Comparison of ENCODE assay signal across 19 cellular contexts in the genomic region with DNA sequence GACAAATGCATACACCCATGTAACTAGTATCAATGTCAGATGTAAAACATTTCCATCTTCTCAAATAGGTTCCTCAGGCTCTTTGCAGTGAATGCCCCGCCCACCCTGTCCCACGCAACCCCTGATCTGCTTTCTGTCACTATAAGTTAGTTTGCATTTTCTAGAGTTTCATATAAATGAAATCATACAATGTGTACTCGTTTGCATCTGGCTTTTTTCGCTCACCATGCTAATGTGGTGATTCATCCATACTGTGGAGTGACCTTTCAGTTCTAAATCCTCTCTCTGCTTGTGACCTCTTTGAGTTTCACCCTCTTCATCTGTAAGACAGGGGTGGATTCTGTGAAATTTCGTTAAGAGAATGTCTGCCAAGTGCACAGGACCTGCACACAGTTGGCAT. TPM values are rescaled to one million over a fixed set of nuclear protein-coding genes. Genes with fewer than 3 reads are reported as not detected.
A peak's percentile ranks its signal among the peaks of the same experiment; 100 is the strongest.
DNase-seq lines count a peak whose midpoint lies in the region; ATAC-seq and TF ChIP-seq lines count a peak whose summit lies in the region.
"Had no signal": no experiment of that assay in that cellular context is flagged by ENCODE, and none has a peak within 500 bp of the region (broad histone marks: within the 10 kb centered on the region; RNA-seq: fewer than 3 reads in every experiment).

No MANE protein-coding gene starts in this region.

- no peak overlapping the region for H3K14ac ChIP-seq in IMR-90 (replicated peaks; ENCODE audit: low read depth, low read length)

- no peaks in the 10 kb centered on the region for H3K36me3 Mint-ChIP-seq in activated CD8-positive, alpha-beta T cell treated with anti-CD3 and anti-CD28 coated beads for 36 hours (ENCODE audit: low read depth)
- H3K36me3 Mint-ChIP-seq in activated CD8-positive, alpha-beta T cell treated with anti-CD3 and anti-CD28 coated beads, Interleukin-2, amount 10 ng/mL, durations not matched to agents 7 days and 5 days (ENCODE audit: low read depth), result no peaks in the 10 kb centered on the region

- H4K5ac ChIP-seq in IMR-90 (ENCODE audit: low read depth, low read length), result no peak overlapping the region

- H2BK5ac ChIP-seq in IMR-90 (ENCODE audit: low read depth, low read length, poor library complexity, severe bottlenecking), result no peak overlapping the region

- H3K4me3 ChIP-seq in IMR-90 (ENCODE audit: insufficient read depth, low read depth, low read length) (no peak overlapping the region), brain microvascular endothelial cell (ENCODE audit: low read depth, low read length) (no peak overlapping the region), osteoblast (ENCODE audit: insufficient read depth, low read length) (no peak overlapping the region), right atrium auricular region (no peak overlapping the region)
- H3K4me3 ChIP-seq: colonic mucosa, esophagus muscularis mucosa, uterus had no signal

- no peak overlapping the region for H4K8ac ChIP-seq in IMR-90 (ENCODE audit: low read depth in 2 of 2, low read length in 2 of 2)

- peak; percentile 52 for DNase-seq in activated CD8-positive, alpha-beta T cell treated with anti-CD3 and anti-CD28 coated beads for 36 hours
- DNase-seq in activated CD8-positive, alpha-beta T cell treated with anti-CD3 and anti-CD28 coated beads, Interleukin-2, amount 10 ng/mL, durations not matched to agents 7 days and 5 days, result no peak
- DNase-seq in IMR-90 (peak; percentile 75), brain microvascular endothelial cell (peak; percentile 55), osteoblast (ENCODE audit: insufficient read length, low spot score, missing footprints) (peak; percentile 89), NCI-H2081 treated with DMSO at 0.1 percent for 48 hours (lab: John Stamatoyannopoulos, UW) (no peak), right atrium auricular region (ENCODE audit: low spot score) (no peak)
- DNase-seq: activated CD4-positive, alpha-beta T cell treated with anti-CD3 and anti-CD28 coated beads, Interleukin-2, amount 10 ng/mL, durations not matched to agents 24 days and 14 days; activated naive CD4-positive, alpha-beta T cell; colonic mucosa; H9; NCI-H1048; NCI-H345; uterus had no signal

- H2BK15ac ChIP-seq in IMR-90 (ENCODE audit: low read depth, low read length), result no peak overlapping the region

- no peak overlapping the region for H3K9ac ChIP-seq in IMR-90 (ENCODE audit: low read depth, low read length)
- H3K9ac ChIP-seq: parathyroid adenoma had no signal

- no peak overlapping the region for H2BK20ac ChIP-seq in IMR-90 (ENCODE audit: low read depth, low read length)

- H3K4me3 Mint-ChIP-seq in activated CD8-positive, alpha-beta T cell treated with anti-CD3 and anti-CD28 coated beads for 36 hours, result no peak overlapping the region
- H3K4me3 Mint-ChIP-seq in activated CD8-positive, alpha-beta T cell treated with anti-CD3 and anti-CD28 coated beads, Interleukin-2, amount 10 ng/mL, durations not matched to agents 7 days and 5 days, result no peak overlapping the region
- H3K4me3 Mint-ChIP-seq: activated CD4-positive, alpha-beta T cell treated with anti-CD3 and anti-CD28 coated beads, Interleukin-2, amount 10 ng/mL, durations not matched to agents 24 days and 14 days; H9; T-helper 1 cell treated with Interleukin-12 subunit alpha and Interleukin-12 subunit beta and Interleukin-4 antibody, amounts not matched to agents 30 μg/mL and 1 μg/mL, for 36 hours had no signal

- H2AK5ac ChIP-seq in IMR-90 (ENCODE audit: low read depth, low read length), result no peak overlapping the region

- H3K27ac ChIP-seq in IMR-90 (ENCODE audit: insufficient read depth, low read length) (no peak overlapping the region), brain microvascular endothelial cell (no peak overlapping the region), osteoblast (ENCODE audit: low read depth, low read length) (no peak overlapping the region), right atrium auricular region (no peak overlapping the region)
- H3K27ac ChIP-seq: colonic mucosa, esophagus muscularis mucosa, parathyroid adenoma, uterus had no signal

- no peak overlapping the region for H3K56ac ChIP-seq in IMR-90 (ENCODE audit: extremely low read depth, insufficient read depth, low read length)

- H3K27me3 ChIP-seq in IMR-90 (ENCODE audit: control insufficient read depth, insufficient read depth, low read length), result peaks cover 32% of the 10 kb centered on the region
- H3K27me3 ChIP-seq in brain microvascular endothelial cell (replicated peaks), result peaks cover 10% of the 10 kb centered on the region
- H3K27me3 ChIP-seq in osteoblast (ENCODE audit: insufficient read depth, low read length), result peaks cover 27% of the 10 kb centered on the region
- no peaks in the 10 kb centered on the region for H3K27me3 ChIP-seq in right atrium auricular region
- H3K27me3 ChIP-seq: colonic mucosa, uterus had no signal

- H3K4ac ChIP-seq in IMR-90 (ENCODE audit: low read depth, low read length), result no peak overlapping the region

- H3K36me3 ChIP-seq in IMR-90 (ENCODE audit: control insufficient read depth, insufficient read depth, low read length) (no peaks in the 10 kb centered on the region), brain microvascular endothelial cell (replicated peaks) (no peaks in the 10 kb centered on the region), osteoblast (ENCODE audit: insufficient read depth, low read length) (no peaks in the 10 kb centered on the region), right atrium auricular region (no peaks in the 10 kb centered on the region)
- H3K36me3 ChIP-seq: colonic mucosa, esophagus muscularis mucosa, uterus had no signal

- H3K9me3 Mint-ChIP-seq in activated CD8-positive, alpha-beta T cell treated with anti-CD3 and anti-CD28 coated beads for 36 hours, result no peaks in the 10 kb centered on the region
- no peaks in the 10 kb centered on the region for H3K9me3 Mint-ChIP-seq in activated CD8-positive, alpha-beta T cell treated with anti-CD3 and anti-CD28 coated beads, Interleukin-2, amount 10 ng/mL, durations not matched to agents 7 days and 5 days (ENCODE audit: insufficient read depth)
- H3K9me3 Mint-ChIP-seq: T-helper 1 cell treated with Interleukin-12 subunit alpha and Interleukin-12 subunit beta and Interleukin-4 antibody, amounts not matched to agents 30 μg/mL and 1 μg/mL, for 36 hours had no signal

- no peak overlapping the region for H3K18ac ChIP-seq in IMR-90 (ENCODE audit: low read depth, low read length)

- TF ChIP-seq RAD21 in IMR-90 (IDR thresholded peaks at IDR 0.05; ENCODE audit: low read length), result no peak

- POLR2A ChIA-PET in activated CD8-positive, alpha-beta T cell treated with anti-CD3 and anti-CD28 coated beads for 36 hours (lab: Charles Lee), result no interaction called here
- POLR2A ChIA-PET in activated CD8-positive, alpha-beta T cell treated with anti-CD3 and anti-CD28 coated beads, Interleukin-2, amount 10 ng/mL, durations not matched to agents 7 days and 5 days (lab: Charles Lee), result interaction anchor here (0.7 kb wide), 1 partner anchor 12 kb away, joined by 3 read pairs; no protein-coding TSS in a partner anchor
- POLR2A ChIA-PET in IMR-90 (lab: Charles Lee; ENCODE audit: unreplicated experiment), result no interaction called here

- H4K20me1 ChIP-seq in IMR-90 (ENCODE audit: insufficient read depth, low read length), result no peaks in the 10 kb centered on the region
- H4K20me1 ChIP-seq in osteoblast (ENCODE audit: insufficient read depth, low read length), result peaks cover 2% of the 10 kb centered on the region

- H3K9me1 ChIP-seq in IMR-90 (ENCODE audit: insufficient read depth, low read length), result no peaks in the 10 kb centered on the region

- TF ChIP-seq CTCF in activated CD8-positive, alpha-beta T cell treated with anti-CD3 and anti-CD28 coated beads for 36 hours (IDR thresholded peaks at IDR 0.05), result no peak
- no peak for TF ChIP-seq CTCF in IMR-90 (conservative IDR thresholded peaks at IDR 0.05; ENCODE audit: low read depth, low read length)
- TF ChIP-seq CTCF in brain microvascular endothelial cell (IDR thresholded peaks at IDR 0.05; ENCODE audit: low read depth, low read length, missing control alignments), result no peak
- TF ChIP-seq CTCF in osteoblast (IDR thresholded peaks at IDR 0.05; ENCODE audit: extremely low read depth, low read depth, low read length), result no peak
- TF ChIP-seq CTCF in right atrium auricular region (IDR thresholded peaks at IDR 0.05), result no peak

- no CpG with 5 or more reads among the region's 5 CpGs for WGBS in IMR-90 (ENCODE audit: extremely low coverage in 2 of 2, insufficient read length in 1 of 2), 2 experiments

- H3K4me1 Mint-ChIP-seq in activated CD8-positive, alpha-beta T cell treated with anti-CD3 and anti-CD28 coated beads for 36 hours (ENCODE audit: low read depth), result peaks cover 5% of the 10 kb centered on the region
- H3K4me1 Mint-ChIP-seq in activated CD8-positive, alpha-beta T cell treated with anti-CD3 and anti-CD28 coated beads, Interleukin-2, amount 10 ng/mL, durations not matched to agents 7 days and 5 days (ENCODE audit: low read depth), result peaks cover 4% of the 10 kb centered on the region

- no peak overlapping the region for H4K91ac ChIP-seq in IMR-90 (ENCODE audit: insufficient read depth, low read depth, low read length)

- intact Hi-C loops in activated CD8-positive, alpha-beta T cell treated with anti-CD3 and anti-CD28 coated beads for 36 hours (cut with micrococcal nuclease), result no loop called here
- intact Hi-C loops in IMR-90 (cut with micrococcal nuclease), result no loop called here

- no peak overlapping the region for H3K4me2 ChIP-seq in IMR-90 (ENCODE audit: low read depth, low read length)
- H3K4me2 ChIP-seq in osteoblast (ENCODE audit: insufficient read depth, low read length), result no peak overlapping the region

- no peak overlapping the region for H3K23ac ChIP-seq in IMR-90 (ENCODE audit: low read depth, low read length)

- peak overlapping the region; percentile 7 for H2AK9ac ChIP-seq in IMR-90 (replicated peaks; ENCODE audit: low read depth, low read length, poor library complexity)

- H3K9me3 ChIP-seq in IMR-90 (ENCODE audit: control insufficient read depth, insufficient read depth, low read length) (peaks cover 6% of the 10 kb centered on the region; the same call in 1 of the 2 replicates), osteoblast (ENCODE audit: low read depth, low read length) (no peaks in the 10 kb centered on the region), right atrium auricular region (no peaks in the 10 kb centered on the region)
- H3K9me3 ChIP-seq: colonic mucosa, esophagus muscularis mucosa, uterus had no signal

- in situ Hi-C loops in IMR-90 (cut with MboI; ENCODE audit: low sequenced_read_pairs) (no loop called here), brain microvascular endothelial cell (cut with HindIII; ENCODE audit: low pct_ligation_motif_present, low sequenced_read_pairs) (no loop called here)

- no peak overlapping the region for H3K27ac Mint-ChIP-seq in activated CD8-positive, alpha-beta T cell treated with anti-CD3 and anti-CD28 coated beads for 36 hours
- H3K27ac Mint-ChIP-seq in activated CD8-positive, alpha-beta T cell treated with anti-CD3 and anti-CD28 coated beads, Interleukin-2, amount 10 ng/mL, durations not matched to agents 7 days and 5 days, result no peak overlapping the region
- H3K27ac Mint-ChIP-seq: activated CD4-positive, alpha-beta T cell treated with anti-CD3 and anti-CD28 coated beads, Interleukin-2, amount 10 ng/mL, durations not matched to agents 24 days and 14 days; H9; T-helper 1 cell treated with Interleukin-12 subunit alpha and Interleukin-12 subunit beta and Interleukin-4 antibody, amounts not matched to agents 30 μg/mL and 1 μg/mL, for 36 hours had no signal

- no TSS peak for BruUV-seq in IMR-90 (replicated peaks; lab: Mats Ljungman, UMichigan)

- peaks cover 21% of the 10 kb centered on the region for H3K27me3 Mint-ChIP-seq in activated CD8-positive, alpha-beta T cell treated with anti-CD3 and anti-CD28 coated beads for 36 hours
- peaks cover 12% of the 10 kb centered on the region for H3K27me3 Mint-ChIP-seq in activated CD8-positive, alpha-beta T cell treated with anti-CD3 and anti-CD28 coated beads, Interleukin-2, amount 10 ng/mL, durations not matched to agents 7 days and 5 days (ENCODE audit: low read depth)

- dilution Hi-C loops in IMR-90 (cut with HindIII; ENCODE audit: low sequenced_read_pairs, unreplicated experiment), result no loop called here

- CTCF ChIA-PET in activated CD8-positive, alpha-beta T cell treated with anti-CD3 and anti-CD28 coated beads for 36 hours (lab: Charles Lee), result interaction anchor here (0.9 kb wide), 2 partner anchors 30 to 32 kb away, joined by 3 to 5 read pairs; no protein-coding TSS in a partner anchor
- CTCF ChIA-PET in activated CD8-positive, alpha-beta T cell treated with anti-CD3 and anti-CD28 coated beads, Interleukin-2, amount 10 ng/mL, durations not matched to agents 7 days and 5 days (lab: Charles Lee), result interaction anchor here (0.7 to 1.0 kb wide), 2 partner anchors 70 to 82 kb away, joined by 3 read pairs; a partner anchor contains a TSS
- CTCF ChIA-PET in IMR-90 (lab: Yijun Ruan, JAX), result no interaction called here

- no peaks in the 10 kb centered on the region for H3K4me1 ChIP-seq in IMR-90 (ENCODE audit: control insufficient read depth, insufficient read depth, low read length)
- H3K4me1 ChIP-seq in osteoblast (ENCODE audit: insufficient read depth, low read length), result no peaks in the 10 kb centered on the region
- no peaks in the 10 kb centered on the region for H3K4me1 ChIP-seq in right atrium auricular region
- H3K4me1 ChIP-seq: colonic mucosa, esophagus muscularis mucosa, uterus had no signal

- ATAC-seq in activated CD8-positive, alpha-beta T cell treated with anti-CD3 and anti-CD28 coated beads for 36 hours, result peak; percentile 87
- ATAC-seq in activated CD8-positive, alpha-beta T cell treated with anti-CD3 and anti-CD28 coated beads, Interleukin-2, amount 10 ng/mL, durations not matched to agents 7 days and 5 days, result no peak
- ATAC-seq in IMR-90 (ENCODE audit: low read depth) (peak; percentile 89), HG02981 (IDR thresholded peaks at IDR 0.05; ENCODE audit: unreplicated experiment) (no peak)

- H3K79me1 ChIP-seq in IMR-90 (ENCODE audit: low read depth in 1 of 2, low read length in 2 of 2), result no peaks in the 10 kb centered on the region

- no peak overlapping the region for H2BK120ac ChIP-seq in IMR-90 (ENCODE audit: low read depth, low read length)

- no peak for TF ChIP-seq POLR2A in IMR-90 (IDR thresholded peaks at IDR 0.05; ENCODE audit: low read depth, low read length)

- H2AFZ ChIP-seq in IMR-90 (replicated peaks; ENCODE audit: low read length, poor library complexity) (no peak overlapping the region), osteoblast (ENCODE audit: low read length) (no peak overlapping the region)
- H2AFZ ChIP-seq: parathyroid adenoma had no signal

- H3K79me2 ChIP-seq in osteoblast (ENCODE audit: insufficient read depth, low read length), result no peaks in the 10 kb centered on the region
- H3K79me2 ChIP-seq: parathyroid adenoma had no signal

RNA-seq across cellular contexts. Expression of a gene that starts 30.6 kb away (rescaled TPM):
- under 1 TPM; 0.78 to 0.90 TPM for total RNA-seq in activated CD8-positive, alpha-beta T cell treated with anti-CD3 and anti-CD28 coated beads for 36 hours
- not detected for total RNA-seq in activated CD8-positive, alpha-beta T cell treated with anti-CD3 and anti-CD28 coated beads, Interleukin-2, amount 10 ng/mL, durations not matched to agents 7 days and 5 days
- total RNA-seq in IMR-90 (2012; rRNA removed) (not detected in 2 replicates), osteoblast (under 0.01 TPM in 2 replicates), right atrium auricular region (1 to 10 TPM in 1 of 2 donors, under 1 TPM in 1; 0.93 to 2.9 TPM)
- polyA plus RNA-seq in IMR-90 (2012; rRNA removed), result not detected in 2 replicates
- polyA plus RNA-seq in IMR-90 (2012; cell fraction: cytosol; rRNA removed), result not detected in 2 replicates
- not detected in 2 replicates for polyA plus RNA-seq in IMR-90 (2012; cell fraction: nucleus; rRNA removed; ENCODE audit: low replicate concordance)
- total RNA-seq: HT-29 had no signal

RNA-seq across cellular contexts. Expression of a gene that starts 38.4 kb away (rescaled TPM):
- total RNA-seq in activated CD8-positive, alpha-beta T cell treated with anti-CD3 and anti-CD28 coated beads for 36 hours, result 100 to 1,000 TPM; 396 to 406 TPM
- total RNA-seq in activated CD8-positive, alpha-beta T cell treated with anti-CD3 and anti-CD28 coated beads, Interleukin-2, amount 10 ng/mL, durations not matched to agents 7 days and 5 days, result 100 to 1,000 TPM; 337 to 351 TPM
- 339 and 396 TPM in 2 replicates for total RNA-seq in IMR-90 (2012; rRNA removed)
- polyA plus RNA-seq in IMR-90 (2012; rRNA removed), result 541 and 664 TPM in 2 replicates
- polyA plus RNA-seq in IMR-90 (2012; cell fraction: cytosol; rRNA removed), result 1,474 and 2,112 TPM in 2 replicates
- 252 and 454 TPM in 2 replicates for polyA plus RNA-seq in IMR-90 (2012; cell fraction: nucleus; rRNA removed; ENCODE audit: low replicate concordance)
- 224 and 256 TPM in 2 replicates for total RNA-seq in osteoblast
- total RNA-seq in right atrium auricular region, result 100 to 1,000 TPM; 190 to 291 TPM

RNA-seq across cellular contexts. Expression of a gene that starts 46.7 kb away (rescaled TPM):
- 10 to 100 TPM; 43.1 to 45.1 TPM for total RNA-seq in activated CD8-positive, alpha-beta T cell treated with anti-CD3 and anti-CD28 coated beads for 36 hours
- 10 to 100 TPM; 36.2 to 40.9 TPM for total RNA-seq in activated CD8-positive, alpha-beta T cell treated with anti-CD3 and anti-CD28 coated beads, Interleukin-2, amount 10 ng/mL, durations not matched to agents 7 days and 5 days
- 19.2 and 45.5 TPM in 2 replicates for total RNA-seq in IMR-90 (2012; rRNA removed)
- 23.2 and 32.3 TPM in 2 replicates for polyA plus RNA-seq in IMR-90 (2012; rRNA removed)
- 5.8 and 6.9 TPM in 2 replicates for polyA plus RNA-seq in IMR-90 (2012; cell fraction: cytosol; rRNA removed)
- 1.6 and 10.6 TPM in 2 replicates for polyA plus RNA-seq in IMR-90 (2012; cell fraction: nucleus; rRNA removed; ENCODE audit: low replicate concordance)
- total RNA-seq in osteoblast, result 19.2 and 19.9 TPM in 2 replicates
- total RNA-seq in right atrium auricular region, result 1 to 10 TPM; 8.9 to 9.2 TPM

RNA-seq across cellular contexts. Expression of a gene that starts 46.7 kb away (rescaled TPM):
- total RNA-seq in activated CD8-positive, alpha-beta T cell treated with anti-CD3 and anti-CD28 coated beads for 36 hours, result 10 to 100 TPM; 32.2 to 39.3 TPM
- 10 to 100 TPM; 25.4 to 31.9 TPM for total RNA-seq in activated CD8-positive, alpha-beta T cell treated with anti-CD3 and anti-CD28 coated beads, Interleukin-2, amount 10 ng/mL, durations not matched to agents 7 days and 5 days
- 15.6 and 16.5 TPM in 2 replicates for total RNA-seq in IMR-90 (2012; rRNA removed)
- polyA plus RNA-seq in IMR-90 (2012; rRNA removed), result 7.6 and 8.7 TPM in 2 replicates
- polyA plus RNA-seq in IMR-90 (2012; cell fraction: cytosol; rRNA removed), result 3.9 and 5.5 TPM in 2 replicates
- 5.0 and 12.8 TPM in 2 replicates for polyA plus RNA-seq in IMR-90 (2012; cell fraction: nucleus; rRNA removed; ENCODE audit: low replicate concordance)
- total RNA-seq in osteoblast, result 14.5 and 20.0 TPM in 2 replicates
- 10 to 100 TPM; 11.6 to 13.6 TPM for total RNA-seq in right atrium auricular region

Comparison
In these comparisons a context has a peak if more than half of its experiments do, and no peak if none do; other contexts are left out.
1. ATAC-seq: peak in activated CD8-positive, alpha-beta T cell treated with anti-CD3 and anti-CD28 coated beads for 36 hours (single experiment) and IMR-90 (single experiment); none in activated CD8-positive, alpha-beta T cell treated with anti-CD3 and anti-CD28 coated beads, Interleukin-2, amount 10 ng/mL, durations not matched to agents 7 days and 5 days (single experiment) and HG02981 (single experiment).
2. DNase-seq: peak in activated CD8-positive, alpha-beta T cell treated with anti-CD3 and anti-CD28 coated beads for 36 hours (single experiment), IMR-90 (single experiment), brain microvascular endothelial cell (single experiment) and osteoblast (single experiment); none in activated CD8-positive, alpha-beta T cell treated with anti-CD3 and anti-CD28 coated beads, Interleukin-2, amount 10 ng/mL, durations not matched to agents 7 days and 5 days (single experiment), NCI-H2081 treated with DMSO at 0.1 percent for 48 hours (single experiment) and right atrium auricular region (single experiment).